Comparison of ENCODE assay signal across 8 cellular contexts in genomic region chr7:76626989-76627642, GRCh38. TPM values are rescaled to one million over a fixed set of nuclear protein-coding genes. Genes with fewer than 3 reads are reported as not detected.
DNase-seq lines count a peak whose midpoint lies in the region; FAIRE-seq and TF ChIP-seq lines count a peak whose summit lies in the region.
"Not testable (repeated sequence)": the region's sequence is repeated elsewhere in the genome, so short reads cannot be mapped to it uniquely, and the experiment has no call there.

TSS of gene POMZP3 (minus strand) at chr7:76627279. CDS start at chr7:76626064, 1,215 bp downstream.

- H3K27ac Mint-ChIP-seq in astrocyte (ENCODE audit: unreplicated experiment): peak within 1 kb of the TSS; percentile 95

- in situ Hi-C loops in HAP-1 (cut with MboI; ENCODE audit: low sequenced_read_pairs): not testable (repeated sequence)

- not testable (repeated sequence) for TF ChIP-seq POLR2A in testis (IDR thresholded peaks at IDR 0.05)

- not testable (repeated sequence) for H3K79me2 ChIP-seq in astrocyte (ENCODE audit: insufficient read depth, low read length)

- H3K27ac ChIP-seq in astrocyte (ENCODE audit: low read depth, low read length) (peak within 1 kb of the TSS; percentile 83), cardiac muscle cell (peak within 1 kb of the TSS; percentile 96), testis (peak within 1 kb of the TSS; percentile 79 to 80)

- not testable (repeated sequence) for FAIRE-seq in astrocyte (lab: Jason Lieb, UNC)

- H3K9me3 Mint-ChIP-seq in astrocyte (ENCODE audit: unreplicated experiment): not testable (repeated sequence)

- peak in 1 of 2 experiments; percentile 41 for DNase-seq in HAP-1 (ENCODE audit: low spot score in 2 of 2)
- peak; percentile 40 for DNase-seq in T1000 (lab: John Stamatoyannopoulos, UW)
- DNase-seq in astrocyte (ENCODE audit: low read depth): peak; percentile 4
- DNase-seq in cardiac muscle cell (ENCODE audit: low read depth in 1 of 2, low spot score in 1 of 2): peak; percentile 14 to 21
- not testable (repeated sequence) for DNase-seq in testis

- TF ChIP-seq RAD21 in Ishikawa (IDR thresholded peaks at IDR 0.05; ENCODE audit: low read depth): not testable (repeated sequence)

- H3K4me2 ChIP-seq in astrocyte (ENCODE audit: low read length): peak within 1 kb of the TSS; percentile 84

- H4K20me1 ChIP-seq in astrocyte (ENCODE audit: insufficient read depth, low read length): not testable (repeated sequence)

- H3K4me3 Mint-ChIP-seq in astrocyte (ENCODE audit: unreplicated experiment): peak within 1 kb of the TSS; percentile 94

- H3K4me3 ChIP-seq in GM12875 (ENCODE audit: low read depth, low read length) (peak within 1 kb of the TSS; percentile 58), HAP-1 (peak within 1 kb of the TSS; percentile 48), astrocyte (ENCODE audit: insufficient read depth, low read depth, low read length) (peak within 1 kb of the TSS; percentile 69), cardiac muscle cell (peak within 1 kb of the TSS; percentile 78), neuron (ENCODE audit: low read length) (peak within 1 kb of the TSS; percentile 68), testis (peak within 1 kb of the TSS; percentile 57 to 68)

- H3K27me3 ChIP-seq in HAP-1 (ENCODE audit: low read depth); astrocyte (ENCODE audit: insufficient read depth, low read length); cardiac muscle cell; neuron (ENCODE audit: insufficient read depth, low read length); testis: not testable (repeated sequence)

- not testable (repeated sequence) for H3K27me3 Mint-ChIP-seq in astrocyte (ENCODE audit: low read depth, unreplicated experiment)

- TF ChIP-seq EP300 in Ishikawa (IDR thresholded peaks at IDR 0.05; ENCODE audit: borderline replicate concordance): not testable (repeated sequence)

- 0% methylated on average over 18 of the region's 78 CpGs; no CpG with 5 or more reads in 1 of the 2 donors for WGBS in testis, 2 donors

- not testable (repeated sequence) for TF ChIP-seq CTCF in GM12875 (IDR thresholded peaks at IDR 0.05; ENCODE audit: borderline replicate concordance, insufficient read depth, low read depth, low read length); astrocyte (IDR thresholded peaks at IDR 0.05; ENCODE audit: insufficient read depth, low read depth, low read length); cardiac muscle cell (IDR thresholded peaks at IDR 0.05; ENCODE audit: low read depth, low read length); testis (IDR thresholded peaks at IDR 0.05)

- H2AFZ ChIP-seq in astrocyte (ENCODE audit: low read depth, low read length): peak within 1 kb of the TSS; percentile 66
- not testable (repeated sequence) for H2AFZ ChIP-seq in neuron (ENCODE audit: low read depth, low read length)

- not testable (repeated sequence) for H3K9me3 ChIP-seq in HAP-1; astrocyte (ENCODE audit: insufficient read depth, low read depth, low read length); cardiac muscle cell (ENCODE audit: low read depth); neuron (ENCODE audit: low read length); testis

- H3K36me3 ChIP-seq in HAP-1 (replicated peaks); astrocyte (ENCODE audit: insufficient read depth, low read length); cardiac muscle cell; neuron (ENCODE audit: insufficient read depth, low read length); testis (ENCODE audit: low read depth, missing control alignments): not testable (repeated sequence)

- intact Hi-C loops in testis (cut with DNase I; ENCODE audit: low total_unique reads): not testable (repeated sequence)

- H3K4me1 ChIP-seq in HAP-1; astrocyte (ENCODE audit: insufficient read depth, low read length); cardiac muscle cell (ENCODE audit: low read depth); neuron (ENCODE audit: insufficient read depth, low read length); testis: not testable (repeated sequence)

- H3K4me1 Mint-ChIP-seq in astrocyte (ENCODE audit: low read depth, unreplicated experiment): not testable (repeated sequence)

- peak within 1 kb of the TSS; percentile 90 for H3K9ac ChIP-seq in astrocyte (ENCODE audit: low read length)

- H3K36me3 Mint-ChIP-seq in astrocyte (ENCODE audit: low read depth, unreplicated experiment): not testable (repeated sequence)

TF ChIP-seq in Ishikawa, 13 proteins besides CTCF, POLR2A, EP300 and RAD21:
- peak; percentile 20; the same call in 1 of the 2 replicates for TF ChIP-seq TAF1 (IDR thresholded peaks at IDR 0.05; ENCODE audit: low read depth)

RNA-seq across cellular contexts. Expression of gene POMZP3, which starts in this region (rescaled TPM):
- total RNA-seq in astrocyte: 10.1 and 11.7 TPM in 2 replicates
- 16.3 and 17.4 TPM in 2 replicates for total RNA-seq in cardiac muscle cell
- polyA plus RNA-seq in cardiac muscle cell: 11.3 and 20.7 TPM in 2 replicates
- total RNA-seq in testis: 10 to 100 TPM; 22.3 to 35.0 TPM
- polyA plus RNA-seq in testis (ENCODE audit: insufficient read depth, low read depth, low replicate concordance): 30.9 TPM
